26 cellular contexts compared by ENCODE assay signal in genomic region chr2:8279506-8279905, GRCh38.
"Had no signal": no experiment of that assay in that cellular context is flagged by ENCODE, and none has a peak within 500 bp of the region (broad histone marks: within the 10 kb centered on the region; RNA-seq: fewer than 3 reads in every experiment).

No MANE protein-coding gene starts in this region.

- H3K27me3 Mint-ChIP-seq: T-helper 17 cell had no signal

- H3K36me3 ChIP-seq: ascending aorta, breast epithelium, gastroesophageal sphincter, lower lobe of right lung, neutrophil, pancreas, right atrium auricular region, spleen, stomach, suprapubic skin, transverse colon, WERI-Rb-1 had no signal

- DNase-seq: activated CD4-positive, alpha-beta T cell treated with anti-CD3 and anti-CD28 coated beads for 1 hour; activated CD8-positive, alpha-beta memory T cell treated with anti-CD3 and anti-CD28 coated beads, Interleukin-2, amount 50 U/mL, for 4 hours; activated effector memory CD4-positive, alpha-beta T cell treated with anti-CD3 and anti-CD28 coated beads, Interleukin-2, amount 50 U/mL, for 16 hours; activated naive CD4-positive, alpha-beta T cell treated with anti-CD3 and anti-CD28 coated beads, Interleukin-2, amount 50 U/mL, for 16 hours; activated T-cell treated with anti-CD3 and anti-CD28 coated beads, Interleukin-2, amount 50 U/mL, for 48 hours; kidney; lower lobe of right lung; naive B cell; pancreas; psoas muscle; spleen; stimulated activated CD4-positive, alpha-beta T cell treated with anti-CD3 and anti-CD28 coated beads, Interleukin-4, amount 100 ng/mL, for 1 hour; stomach; SW 1271; T-helper 17 cell; transverse colon; WERI-Rb-1 had no signal

- H3K27ac Mint-ChIP-seq: naive B cell, T-helper 17 cell had no signal

- H3K36me3 Mint-ChIP-seq: naive B cell had no signal

- H3K9me3 Mint-ChIP-seq: naive B cell had no signal

- H3K27ac ChIP-seq: breast epithelium, coronary artery, epithelial cell of prostate, lower lobe of right lung, neutrophil, pancreas, psoas muscle, right atrium auricular region, SK-N-MC, spleen, stomach, suprapubic skin, transverse colon, WERI-Rb-1 had no signal

- H3K4me3 ChIP-seq: ascending aorta, breast epithelium, coronary artery, gastroesophageal sphincter, lower lobe of right lung, pancreas, psoas muscle, right atrium auricular region, SK-N-MC, spleen, stomach, suprapubic skin, transverse colon had no signal

- H3K9me3 ChIP-seq: ascending aorta, breast epithelium, gastroesophageal sphincter, lower lobe of right lung, neutrophil, pancreas, psoas muscle, right atrium auricular region, stomach, suprapubic skin, transverse colon had no signal

- H3K4me1 ChIP-seq: breast epithelium, lower lobe of right lung, pancreas, psoas muscle, right atrium auricular region, transverse colon had no signal

- H3K27me3 ChIP-seq: ascending aorta, breast epithelium, gastroesophageal sphincter, neutrophil, pancreas, right atrium auricular region, spleen, suprapubic skin, transverse colon had no signal

- H3K4me3 Mint-ChIP-seq: naive B cell, T-helper 17 cell had no signal
